6 cellular contexts compared by ENCODE assay signal in the genomic region with DNA sequence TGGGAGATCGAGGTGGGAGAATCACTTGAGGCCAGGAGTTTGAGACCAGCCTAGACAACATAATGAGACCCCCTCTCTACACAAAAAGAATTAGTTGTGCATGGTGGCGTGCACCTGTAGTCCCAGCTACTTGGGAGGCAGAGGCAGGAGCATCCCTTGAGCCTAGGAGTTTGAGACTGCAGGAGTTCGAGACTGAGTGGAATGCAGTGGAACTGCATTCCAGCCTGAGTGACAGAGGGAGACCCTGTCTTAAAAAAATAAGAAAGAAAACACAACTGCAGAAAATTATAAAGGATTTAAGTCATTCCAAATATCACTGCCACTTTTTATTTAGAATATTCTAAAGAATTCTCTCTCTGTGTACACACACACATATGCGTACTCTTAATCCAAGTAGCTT.
"Had no signal": no experiment of that assay in that cellular context is flagged by ENCODE, and none has a peak within 500 bp of the region (broad histone marks: within the 10 kb centered on the region; RNA-seq: fewer than 3 reads in every experiment).

No MANE protein-coding gene starts in this region.

- DNase-seq: GOT3, H9, HCEC 1CT, IMR-90, KG1 had no signal

- H3K4me3 Mint-ChIP-seq: H9 had no signal

- H3K4me1 Mint-ChIP-seq: H9 had no signal

- H3K4me3 ChIP-seq: K562 had no signal

- ATAC-seq: K562 had no signal

- H3K27ac Mint-ChIP-seq: H9 had no signal
